In the genomic region with DNA sequence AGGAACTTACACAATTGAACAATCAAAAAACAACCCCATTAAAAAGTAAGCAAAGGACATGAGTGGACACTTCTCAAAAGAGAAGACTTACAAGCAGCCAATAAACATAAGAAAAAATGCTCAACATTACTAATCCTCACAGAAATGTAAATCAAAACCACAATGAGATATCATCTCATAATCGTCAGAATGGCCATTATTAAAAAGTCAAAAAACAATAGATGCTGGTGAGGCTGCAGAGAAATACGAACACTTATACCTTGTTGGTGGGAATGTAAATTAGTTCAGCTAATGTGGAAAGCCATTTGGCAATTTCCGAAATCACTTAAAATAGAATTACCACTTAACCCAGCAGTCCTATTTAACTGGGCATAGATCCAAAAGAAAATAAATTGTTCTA, we compare ENCODE assay signal across 21 cellular contexts.
DNase-seq lines count a peak whose midpoint lies in the region; ATAC-seq lines count a peak whose summit lies in the region.
"Had no signal": no experiment of that assay in that cellular context is flagged by ENCODE, and none has a peak within 500 bp of the region (broad histone marks: within the 10 kb centered on the region; RNA-seq: fewer than 3 reads in every experiment).

No MANE protein-coding gene starts in this region.

- ATAC-seq in HG03457 (IDR thresholded peaks at IDR 0.05; ENCODE audit: unreplicated experiment): no peak
- no peak for ATAC-seq in GM18520 (IDR thresholded peaks at IDR 0.05; ENCODE audit: unreplicated experiment)
- ATAC-seq: gastroesophageal sphincter, left cardiac atrium, Panc1 had no signal

- DNase-seq in DMS153 (lab: John Stamatoyannopoulos, UW) (peak; percentile 29), NCI-H1105 (lab: John Stamatoyannopoulos, UW) (peak; percentile 69), NCI-H774 (lab: John Stamatoyannopoulos, UW) (peak; percentile 81), fibroblast of gingiva (ENCODE audit: low read depth) (peak; percentile 4), OCI-M1 (lab: John Stamatoyannopoulos, UW) (no peak), NCI-H226 (no peak)
- DNase-seq: activated B cell treated with CpG ODN at 0.5 μM for 24 hours; activated CD4-positive, alpha-beta memory T cell treated with anti-CD3 and anti-CD28 coated beads for 36 hours; activated naive CD4-positive, alpha-beta T cell treated with anti-CD3 and anti-CD28 coated beads for 36 hours; activated T-cell treated with anti-CD3 and anti-CD28 coated beads, Interleukin-2, amount 50 U/mL, for 24 hours; aorta; CD4-positive, alpha-beta T cell; DMS79; left cardiac atrium; NCI-H524; T-helper 9 cell; transverse colon had no signal

Comparison
In these comparisons a context has a peak if more than half of its experiments do, and no peak if none do; other contexts are left out.
1. DNase-seq: peak in DMS153 (single experiment), NCI-H1105 (single experiment), NCI-H774 (single experiment) and fibroblast of gingiva (single experiment); none in OCI-M1 (single experiment) and NCI-H226 (single experiment).